ENCODE assay signal across 8 cellular contexts in genomic region chr11:102794382-102794781, GRCh38. TPM values are rescaled to one million over a fixed set of nuclear protein-coding genes. Genes with fewer than 3 reads are reported as not detected.
DNase-seq lines count a peak whose midpoint lies in the region; ATAC-seq and TF ChIP-seq lines count a peak whose summit lies in the region.

No MANE protein-coding gene starts in this region.

- peak; percentile 37 for TF ChIP-seq CTCF in VCaP (conservative IDR thresholded peaks at IDR 0.05)
- TF ChIP-seq CTCF in mucosa of descending colon (IDR thresholded peaks at IDR 0.05), result no peak

- peak; percentile 81 for ATAC-seq in GM19455 (IDR thresholded peaks at IDR 0.05; ENCODE audit: unreplicated experiment)
- ATAC-seq in HG03457 (IDR thresholded peaks at IDR 0.05; ENCODE audit: unreplicated experiment), result peak; percentile 97
- ATAC-seq in mucosa of descending colon, result peak; percentile 43
- ATAC-seq in left colon, result no peak

- peak; percentile 17 to 43 for DNase-seq in NCI-H526 (lab: John Stamatoyannopoulos, UW)
- no peak for DNase-seq in NCI-H526 treated with DMSO at 0.1 percent for 48 hours (lab: John Stamatoyannopoulos, UW)
- DNase-seq in mucosa of descending colon, result no peak
- no peak for DNase-seq in left colon
- DNase-seq in activated CD4-positive, CD25-positive, alpha-beta regulatory T cell treated with anti-CD3 and anti-CD28 coated beads, Interleukin-2, amount 50 U/mL, for 72 hours, result no peak

- H3K4me1 ChIP-seq in mucosa of descending colon (ENCODE audit: low read depth), result peaks cover 12% of the 10 kb centered on the region

- H3K36me3 ChIP-seq in mucosa of descending colon (ENCODE audit: low read depth), result no peaks in the 10 kb centered on the region

- peak overlapping the region; percentile 63 for H3K27ac ChIP-seq in VCaP

- no peaks in the 10 kb centered on the region for H3K9me3 ChIP-seq in mucosa of descending colon

- intact Hi-C loops in mucosa of descending colon (cut with DNase I, micrococcal nuclease) (no loop called here), left colon (cut with DNase I, micrococcal nuclease) (no loop called here)

- H3K4me3 ChIP-seq in mucosa of descending colon, result no peak overlapping the region

RNA-seq across cellular contexts. Expression of gene MMP1, which starts 3.6 kb away (rescaled TPM):
- total RNA-seq in mucosa of descending colon (under 1 TPM; 0.20 to 0.67 (median 0.47) TPM), left colon (under 1 TPM; 0.75 to 0.79 TPM)

RNA-seq across cellular contexts. Expression of gene MMP10, which starts 14.0 kb away (rescaled TPM):
- total RNA-seq in mucosa of descending colon (under 1 TPM in 1 of 3 donors, not detected in 2; 0.16 TPM), left colon (under 1 TPM in 1 of 2 donors, not detected in 1; 0.47 TPM)

RNA-seq across cellular contexts. Expression of gene MMP3, which starts 49.0 kb away (rescaled TPM):
- total RNA-seq in mucosa of descending colon, result 1 to 10 TPM in 1 of 3 donors, under 1 TPM in 1, not detected in 1; 0.47 to 1.3 TPM
- total RNA-seq in left colon, result 1 to 10 TPM in 1 of 2 donors, under 1 TPM in 1; 0.50 to 1.3 TPM

Comparison
In these comparisons a context has a peak if more than half of its experiments do, and no peak if none do; other contexts are left out.
1. DNase-seq: peak in NCI-H526 (2 of 2); none in NCI-H526 treated with DMSO at 0.1 percent for 48 hours (single experiment), mucosa of descending colon (0 of 3), left colon (0 of 2) and activated CD4-positive, CD25-positive, alpha-beta regulatory T cell treated with anti-CD3 and anti-CD28 coated beads, Interleukin-2, amount 50 U/mL, for 72 hours (single experiment).